Comparison of ENCODE assay signal across 8 cellular contexts in genomic region chr21:31098576-31099005, GRCh38.
A peak's percentile ranks its signal among the peaks of the same experiment; 100 is the strongest.
DNase-seq lines count a peak whose midpoint lies in the region; ATAC-seq and TF ChIP-seq lines count a peak whose summit lies in the region.

No MANE protein-coding gene starts in this region.

- H3K4me1 Mint-ChIP-seq in activated CD4-positive, alpha-beta memory T cell treated with anti-CD3 and anti-CD28 coated beads for 36 hours (ENCODE audit: low read depth), result peaks cover 26% of the 10 kb centered on the region

- H3K4me1 ChIP-seq in effector memory CD4-positive, alpha-beta T cell (ENCODE audit: control insufficient read depth, insufficient read depth, low read length, poor library complexity, severe bottlenecking), result peaks cover 15% of the 10 kb centered on the region
- no peaks in the 10 kb centered on the region for H3K4me1 ChIP-seq in mucosa of descending colon (ENCODE audit: low read depth)

- peak overlapping the region; percentile 20 for H3K4me3 Mint-ChIP-seq in activated CD4-positive, alpha-beta memory T cell treated with anti-CD3 and anti-CD28 coated beads for 36 hours

- peak; percentile 66 for ATAC-seq in HG03439 (IDR thresholded peaks at IDR 0.05; ENCODE audit: unreplicated experiment)
- ATAC-seq in mucosa of descending colon, result peak; percentile 81
- no peak for ATAC-seq in GM19328 (IDR thresholded peaks at IDR 0.05; ENCODE audit: unreplicated experiment)

- POLR2A ChIA-PET in activated CD4-positive, alpha-beta memory T cell treated with anti-CD3 and anti-CD28 coated beads for 36 hours (lab: Charles Lee), result no interaction called here

- peak; percentile 80 for DNase-seq in NCI-H82 (lab: John Stamatoyannopoulos, UW)
- DNase-seq in activated CD4-positive, alpha-beta memory T cell treated with anti-CD3 and anti-CD28 coated beads for 36 hours, result peak; percentile 83
- DNase-seq in effector memory CD4-positive, alpha-beta T cell, result peak; percentile 31 to 54 (median 44)
- peak; percentile 63 to 70 (median 67) for DNase-seq in mucosa of descending colon
- DNase-seq in stimulated activated CD8-positive, alpha-beta memory T cell treated with anti-CD3 and anti-CD28 coated beads, Interleukin-7, amount 100 ng/mL, for 1 hour (ENCODE audit: low read depth in 2 of 2), result peak; percentile 46 to 64

- no peaks in the 10 kb centered on the region for H3K27me3 ChIP-seq in effector memory CD4-positive, alpha-beta T cell (replicated peaks; ENCODE audit: control insufficient read depth, insufficient read depth, low read length, poor library complexity, severe bottlenecking)

- CTCF ChIA-PET in activated CD4-positive, alpha-beta memory T cell treated with anti-CD3 and anti-CD28 coated beads for 36 hours (lab: Charles Lee), result interaction anchor here (0.5 to 5.5 kb wide), 21 partner anchors 9 to 558 kb away, joined by 3 to 45 read pairs (median 8); no protein-coding TSS in a partner anchor

- H3K27ac ChIP-seq in effector memory CD4-positive, alpha-beta T cell (ENCODE audit: insufficient read depth, low read length, poor library complexity, severe bottlenecking), result no peak overlapping the region

- H3K9me3 ChIP-seq in effector memory CD4-positive, alpha-beta T cell (ENCODE audit: control insufficient read depth, low read length), result no peaks in the 10 kb centered on the region
- no peaks in the 10 kb centered on the region for H3K9me3 ChIP-seq in mucosa of descending colon

- peaks cover 6% of the 10 kb centered on the region for H3K36me3 Mint-ChIP-seq in activated CD4-positive, alpha-beta memory T cell treated with anti-CD3 and anti-CD28 coated beads for 36 hours

- H3K9me3 Mint-ChIP-seq in activated CD4-positive, alpha-beta memory T cell treated with anti-CD3 and anti-CD28 coated beads for 36 hours, result peaks cover 7% of the 10 kb centered on the region

- intact Hi-C loops in activated CD4-positive, alpha-beta memory T cell treated with anti-CD3 and anti-CD28 coated beads for 36 hours (cut with micrococcal nuclease), result loop anchor here (1.0 to 5.0 kb wide), 5 partner anchors 34 to 506 kb away; no protein-coding TSS in a partner anchor
- intact Hi-C loops in mucosa of descending colon (cut with DNase I, micrococcal nuclease), result loop anchor here in 1 of 2 donors (10.0 kb wide), 1 partner anchor 86 kb away; no protein-coding TSS in a partner anchor

- no peak overlapping the region for H3K4me3 ChIP-seq in effector memory CD4-positive, alpha-beta T cell (ENCODE audit: insufficient read depth, low read depth, low read length, poor library complexity, severe bottlenecking)
- no peak overlapping the region for H3K4me3 ChIP-seq in mucosa of descending colon

- peaks cover 3% of the 10 kb centered on the region for H3K27me3 Mint-ChIP-seq in activated CD4-positive, alpha-beta memory T cell treated with anti-CD3 and anti-CD28 coated beads for 36 hours

- TF ChIP-seq CTCF in GM12874 (IDR thresholded peaks at IDR 0.05; ENCODE audit: insufficient read depth, low read depth, low read length), result peak; percentile 82
- peak; percentile 78 for TF ChIP-seq CTCF in mucosa of descending colon (IDR thresholded peaks at IDR 0.05)

- H3K36me3 ChIP-seq in effector memory CD4-positive, alpha-beta T cell (ENCODE audit: control insufficient read depth, insufficient read depth, low read length), result no peaks in the 10 kb centered on the region
- H3K36me3 ChIP-seq in mucosa of descending colon (ENCODE audit: low read depth), result no peaks in the 10 kb centered on the region

- no peak overlapping the region for H3K27ac Mint-ChIP-seq in activated CD4-positive, alpha-beta memory T cell treated with anti-CD3 and anti-CD28 coated beads for 36 hours
